In genomic region chr2:18365346-18365745, GRCh38 we compare ENCODE assay signal across 18 cellular contexts.
DNase-seq lines count a peak whose midpoint lies in the region; ATAC-seq and TF ChIP-seq lines count a peak whose summit lies in the region.
"Had no signal": no experiment of that assay in that cellular context is flagged by ENCODE, and none has a peak within 500 bp of the region (broad histone marks: within the 10 kb centered on the region; RNA-seq: fewer than 3 reads in every experiment).

No MANE protein-coding gene starts in this region.

- H3K9ac ChIP-seq in mammary epithelial cell (ENCODE audit: insufficient read depth, low read length) (no peak overlapping the region), mesenchymal stem cell (ENCODE audit: low read length) (no peak overlapping the region)
- H3K9ac ChIP-seq: BLaER1 treated with 17β-estradiol and CSF1 and Interleukin-3, amounts not matched to agents 10 nM and 100 nM had no signal

- H2BK15ac ChIP-seq in mesenchymal stem cell (ENCODE audit: low read depth, poor library complexity, severe bottlenecking), result peak overlapping the region; percentile 60

- H3K23ac ChIP-seq in mesenchymal stem cell (ENCODE audit: low read length in 2 of 2), result no peak overlapping the region

- in situ Hi-C loops in mammary epithelial cell (cut with MboI; ENCODE audit: low sequenced_read_pairs in 2 of 2), result no loop called here

- no TSS peak for BruUV-seq in mammary epithelial cell (replicated peaks; lab: Mats Ljungman, UMichigan)

- H4K91ac ChIP-seq in mesenchymal stem cell (ENCODE audit: low read length), result no peak overlapping the region

- H3K14ac ChIP-seq in mesenchymal stem cell (ENCODE audit: low read length in 2 of 2), result peak overlapping the region in 1 of 2 experiments; percentile 14

- H3K4me2 ChIP-seq in mammary epithelial cell (ENCODE audit: insufficient read depth, low read depth, low read length) (no peak overlapping the region), mesenchymal stem cell (ENCODE audit: low read length, poor library complexity, severe bottlenecking) (no peak overlapping the region)
- H3K4me2 ChIP-seq: A549; BLaER1 treated with 17β-estradiol and CSF1 and Interleukin-3, amounts not matched to agents 10 nM and 100 nM had no signal

- no peak overlapping the region for H3K4ac ChIP-seq in mesenchymal stem cell (ENCODE audit: low read depth in 1 of 2, low read length in 2 of 2)

- dilution Hi-C loops in mammary epithelial cell (cut with HindIII; ENCODE audit: low sequenced_read_pairs), result no loop called here

- WGBS in mammary epithelial cell (ENCODE audit: low coverage, missing lambda C conversion rate), result 69% methylated on average over 2 of the region's 2 CpGs
- 77% methylated on average over 2 of the region's 2 CpGs for WGBS in mesenchymal stem cell

- H3K4me3 ChIP-seq in mammary epithelial cell (replicated peaks in 1 of 3; ENCODE audit: insufficient read depth in 1 of 3, low read depth in 2 of 3, low read length in 3 of 3) (no peak overlapping the region), breast epithelium (no peak overlapping the region), mesenchymal stem cell (ENCODE audit: insufficient read depth in 1 of 2, low read depth in 1 of 2, low read length in 2 of 2) (no peak overlapping the region)
- H3K4me3 ChIP-seq: A549; BLaER1 treated with 17β-estradiol and CSF1 and Interleukin-3, amounts not matched to agents 10 nM and 100 nM had no signal

- H4K8ac ChIP-seq in mesenchymal stem cell (ENCODE audit: low read length), result no peak overlapping the region

- TF ChIP-seq CTCF in mammary epithelial cell (conservative IDR thresholded peaks at IDR 0.05 in 1 of 2, IDR thresholded peaks at IDR 0.05 in 1 of 2; ENCODE audit: extremely low read depth in 1 of 2, insufficient read depth in 1 of 2, low read depth in 1 of 2, low read length in 2 of 2) (no peak), breast epithelium (IDR thresholded peaks at IDR 0.05) (no peak)

- peak overlapping the region in 1 of 2 experiments; percentile 38 for H2BK12ac ChIP-seq in mesenchymal stem cell (ENCODE audit: low read length in 2 of 2)

- no peaks in the 10 kb centered on the region for H3K9me3 ChIP-seq in mammary epithelial cell (replicated peaks; ENCODE audit: insufficient read depth, low read length)
- no peaks in the 10 kb centered on the region for H3K9me3 ChIP-seq in breast epithelium
- H3K9me3 ChIP-seq in mesenchymal stem cell (ENCODE audit: control insufficient read depth, low read length), result no peaks in the 10 kb centered on the region
- H3K9me3 ChIP-seq: A549; BLaER1 treated with 17β-estradiol and CSF1 and Interleukin-3, amounts not matched to agents 10 nM and 100 nM; Caco-2 had no signal

- H2BK120ac ChIP-seq in mesenchymal stem cell (ENCODE audit: low read depth, low read length), result no peak overlapping the region

- H3K27me3 ChIP-seq in mammary epithelial cell (ENCODE audit: insufficient read depth, low read length), result no peaks in the 10 kb centered on the region
- no peaks in the 10 kb centered on the region for H3K27me3 ChIP-seq in breast epithelium
- no peaks in the 10 kb centered on the region for H3K27me3 ChIP-seq in mesenchymal stem cell (ENCODE audit: control insufficient read depth in 1 of 2, insufficient read depth in 1 of 2, low read length in 2 of 2)
- H3K27me3 ChIP-seq: BLaER1 treated with 17β-estradiol and CSF1 and Interleukin-3, amounts not matched to agents 10 nM and 100 nM had no signal

- H3K18ac ChIP-seq in mesenchymal stem cell (ENCODE audit: low read depth in 1 of 2, low read length in 2 of 2), result peak overlapping the region in 1 of 2 experiments; percentile 56

- DNase-seq in mammary epithelial cell (no peak), breast epithelium (ENCODE audit: low spot score in 2 of 2) (no peak), amniotic epithelial cell (ENCODE audit: low read depth) (peak; percentile 61), mesenchymal stem cell (no peak)
- DNase-seq: AML-193; Caco-2; Calu3; CD4-positive, alpha-beta T cell; CD8-positive, alpha-beta T cell; DMS79 treated with DMSO at 0.1 percent for 48 hours; GF-D8 had no signal

- no peaks in the 10 kb centered on the region for H3K79me1 ChIP-seq in mesenchymal stem cell (replicated peaks; ENCODE audit: low read length, poor library complexity, severe bottlenecking)

- H3K36me3 ChIP-seq in mammary epithelial cell (ENCODE audit: insufficient read depth, low read length) (no peaks in the 10 kb centered on the region), breast epithelium (no peaks in the 10 kb centered on the region), mesenchymal stem cell (ENCODE audit: control insufficient read depth in 1 of 2, insufficient read depth in 2 of 2, low read depth in 1 of 2, low read length in 2 of 2) (no peaks in the 10 kb centered on the region)
- H3K36me3 ChIP-seq: BLaER1 treated with 17β-estradiol and CSF1 and Interleukin-3, amounts not matched to agents 10 nM and 100 nM had no signal

- ATAC-seq in GM18861 (IDR thresholded peaks at IDR 0.05; ENCODE audit: unreplicated experiment) (no peak), HG03280 (IDR thresholded peaks at IDR 0.05; ENCODE audit: unreplicated experiment) (no peak), esophagus mucosa (no peak)
- ATAC-seq: A549; CD8-positive, alpha-beta T cell had no signal

- intact Hi-C loops in mammary epithelial cell (cut with micrococcal nuclease) (no loop called here), breast epithelium (cut with DNase I; ENCODE audit: low total_unique reads) (no loop called here)

- no peak overlapping the region for H2AK5ac ChIP-seq in mesenchymal stem cell (ENCODE audit: low read length, severe bottlenecking)

- H4K20me1 ChIP-seq in mammary epithelial cell (ENCODE audit: insufficient read depth, low read length), result no peaks in the 10 kb centered on the region
- H4K20me1 ChIP-seq: BLaER1 treated with 17β-estradiol and CSF1 and Interleukin-3, amounts not matched to agents 10 nM and 100 nM had no signal

- no peaks in the 10 kb centered on the region for H3K79me2 ChIP-seq in mammary epithelial cell (ENCODE audit: insufficient read depth, low read length)

- CTCF ChIA-PET in mammary epithelial cell (lab: Charles Lee; ENCODE audit: low non-redundant PET), result no interaction called here

- H3K4me1 ChIP-seq in mammary epithelial cell (ENCODE audit: insufficient read depth, low read length), result no peaks in the 10 kb centered on the region
- no peaks in the 10 kb centered on the region for H3K4me1 ChIP-seq in breast epithelium
- H3K4me1 ChIP-seq in mesenchymal stem cell (ENCODE audit: control insufficient read depth, insufficient read depth, low read depth, low read length), result peaks cover 3% of the 10 kb centered on the region
- H3K4me1 ChIP-seq: A549; BLaER1 treated with 17β-estradiol and CSF1 and Interleukin-3, amounts not matched to agents 10 nM and 100 nM; Caco-2 had no signal

- no peak overlapping the region for H3K27ac ChIP-seq in mammary epithelial cell (ENCODE audit: insufficient read depth, low read depth, low read length)
- no peak overlapping the region for H3K27ac ChIP-seq in breast epithelium
- no peak overlapping the region for H3K27ac ChIP-seq in mesenchymal stem cell (ENCODE audit: low read length, poor library complexity, severe bottlenecking)
- H3K27ac ChIP-seq: 22Rv1; A549; BLaER1 treated with 17β-estradiol and CSF1 and Interleukin-3, amounts not matched to agents 10 nM and 100 nM; C4-2B had no signal

- H2BK5ac ChIP-seq in mesenchymal stem cell (ENCODE audit: low read depth, low read length, poor library complexity, severe bottlenecking), result no peak overlapping the region

- TF ChIP-seq POLR2A in breast epithelium (IDR thresholded peaks at IDR 0.05), result no peak

- peak overlapping the region; percentile 12 for H2AFZ ChIP-seq in mammary epithelial cell (ENCODE audit: low read depth, low read length)
- H2AFZ ChIP-seq in mesenchymal stem cell (ENCODE audit: low read depth, low read length), result no peak overlapping the region
